8 cellular contexts compared by ENCODE assay signal in genomic region chr4:136637071-136637777, GRCh38.
A peak's percentile ranks its signal among the peaks of the same experiment; 100 is the strongest.
DNase-seq lines count a peak whose midpoint lies in the region; TF ChIP-seq lines count a peak whose summit lies in the region.

No MANE protein-coding gene starts in this region.

- peak; percentile 66 for TF ChIP-seq CTCF in Loucy (conservative IDR thresholded peaks at IDR 0.05; ENCODE audit: low read length)
- TF ChIP-seq CTCF in chondrocyte (IDR thresholded peaks at IDR 0.05) = peak; percentile 75
- TF ChIP-seq CTCF in osteoblast (IDR thresholded peaks at IDR 0.05; ENCODE audit: extremely low read depth, low read depth, low read length) = peak; percentile 15

- H3K4me3 ChIP-seq in Loucy (ENCODE audit: low read length, poor library complexity, severe bottlenecking) = no peak overlapping the region
- H3K4me3 ChIP-seq in osteoblast (ENCODE audit: insufficient read depth, low read length) = no peak overlapping the region

- no peaks in the 10 kb centered on the region for H3K4me1 ChIP-seq in Loucy (ENCODE audit: insufficient read depth, low read length, poor library complexity, severe bottlenecking)
- no peaks in the 10 kb centered on the region for H3K4me1 ChIP-seq in osteoblast (ENCODE audit: insufficient read depth, low read length)

- H3K9ac ChIP-seq in Loucy (ENCODE audit: low read depth, low read length, poor library complexity, severe bottlenecking) = no peak overlapping the region

- H3K27ac ChIP-seq in osteoblast (ENCODE audit: low read depth, low read length) = no peak overlapping the region

- H3F3A ChIP-seq in Loucy (ENCODE audit: low read depth) = no peaks in the 10 kb centered on the region

- peak; percentile 1 for DNase-seq in NCI-H1436 (lab: John Stamatoyannopoulos, UW)
- no peak for DNase-seq in NCI-H1436 treated with DMSO at 0.1 percent for 48 hours (lab: John Stamatoyannopoulos, UW)
- no peak for DNase-seq in chondrocyte (ENCODE audit: low spot score)
- peak; percentile 25 for DNase-seq in osteoblast (ENCODE audit: insufficient read length, low spot score, missing footprints)
- no peak for DNase-seq in mesenteric fat pad (ENCODE audit: low spot score)
- DNase-seq in NCI-H524 treated with DMSO at 0.1 percent for 48 hours (lab: John Stamatoyannopoulos, UW) = no peak
- DNase-seq in MV-4-11 (lab: John Stamatoyannopoulos, UW) = no peak

- no peaks in the 10 kb centered on the region for H3K27me3 ChIP-seq in Loucy (ENCODE audit: insufficient read depth, low read length, poor library complexity, severe bottlenecking)
- no peaks in the 10 kb centered on the region for H3K27me3 ChIP-seq in osteoblast (ENCODE audit: insufficient read depth, low read length)

- H3K36me3 Mint-ChIP-seq in chondrocyte (ENCODE audit: low read depth) = no peaks in the 10 kb centered on the region

- H3K27me3 Mint-ChIP-seq in chondrocyte (ENCODE audit: low read depth) = no peaks in the 10 kb centered on the region

- H3K9me2 ChIP-seq in Loucy (replicated peaks; ENCODE audit: low read depth, low read length) = no peaks in the 10 kb centered on the region

- H3K4me3 Mint-ChIP-seq in chondrocyte (ENCODE audit: unreplicated experiment) = no peak overlapping the region

- no peaks in the 10 kb centered on the region for H3K4me1 Mint-ChIP-seq in chondrocyte (ENCODE audit: low read depth)

- H3K4me2 ChIP-seq in Loucy (ENCODE audit: low read depth, low read length, poor library complexity, severe bottlenecking) (no peak overlapping the region), osteoblast (ENCODE audit: insufficient read depth, low read length) (no peak overlapping the region)

- H3K36me3 ChIP-seq in Loucy (ENCODE audit: insufficient read depth, low read length) = no peaks in the 10 kb centered on the region
- no peaks in the 10 kb centered on the region for H3K36me3 ChIP-seq in osteoblast (ENCODE audit: insufficient read depth, low read length)

- H3K79me2 ChIP-seq in Loucy (ENCODE audit: insufficient read depth, low read length) = no peaks in the 10 kb centered on the region
- no peaks in the 10 kb centered on the region for H3K79me2 ChIP-seq in osteoblast (ENCODE audit: insufficient read depth, low read length)

- no peak overlapping the region for H2AFZ ChIP-seq in Loucy (ENCODE audit: low read length)
- H2AFZ ChIP-seq in osteoblast (ENCODE audit: low read length) = no peak overlapping the region

- no peaks in the 10 kb centered on the region for H4K20me1 ChIP-seq in Loucy (ENCODE audit: insufficient read depth, low read length, poor library complexity, severe bottlenecking)
- no peaks in the 10 kb centered on the region for H4K20me1 ChIP-seq in osteoblast (ENCODE audit: insufficient read depth, low read length)

- no peaks in the 10 kb centered on the region for H3K9me3 Mint-ChIP-seq in chondrocyte (ENCODE audit: low read depth)

- H3K9me3 ChIP-seq in Loucy (ENCODE audit: insufficient read depth, low read depth, low read length) = no peaks in the 10 kb centered on the region
- no peaks in the 10 kb centered on the region for H3K9me3 ChIP-seq in osteoblast (ENCODE audit: low read depth, low read length)

- H3K27ac Mint-ChIP-seq in chondrocyte (ENCODE audit: unreplicated experiment) = no peak overlapping the region

Comparison
In these comparisons a context has a peak if more than half of its experiments do, and no peak if none do; other contexts are left out.
1. DNase-seq: peak in NCI-H1436 (single experiment) and osteoblast (single experiment); none in NCI-H1436 treated with DMSO at 0.1 percent for 48 hours (single experiment), chondrocyte (single experiment), mesenteric fat pad (single experiment), NCI-H524 treated with DMSO at 0.1 percent for 48 hours (single experiment) and MV-4-11 (single experiment).
2. CTCF ChIP-seq: peak in every context shown above with its lines; median percentile 75 in chondrocyte; 66 in Loucy; 15 in osteoblast.